2 cellular contexts compared by ENCODE assay signal in genomic region chr21:44296103-44296519, GRCh38.
TF ChIP-seq lines count a peak whose summit lies in the region.

No MANE protein-coding gene starts in this region.

TF ChIP-seq in HEK293, 187 proteins besides CTCF, POLR2A, EP300 and RAD21:
- TF ChIP-seq ZNF302 (tag by site-specific recombination; IDR thresholded peaks at IDR 0.05; ENCODE audit: low read depth): no peak
- TF ChIP-seq ZFHX2 (tag by site-specific recombination; conservative IDR thresholded peaks at IDR 0.05): peak; percentile 98
- TF ChIP-seq GLIS1 (tag by site-specific recombination; IDR thresholded peaks at IDR 0.05): peak; percentile 97
- peak; percentile 98 for TF ChIP-seq EGR2 (tag by site-specific recombination; IDR thresholded peaks at IDR 0.05; ENCODE audit: low read depth)
- TF ChIP-seq ZIC2 (tag by site-specific recombination; IDR thresholded peaks at IDR 0.05): peak; percentile 60
- no peak for TF ChIP-seq MZF1 (tag by site-specific recombination; IDR thresholded peaks at IDR 0.05; ENCODE audit: borderline replicate concordance)
- peak; percentile 17; the same call in 1 of the 2 replicates for TF ChIP-seq PRDM10 (tag by site-specific recombination; IDR thresholded peaks at IDR 0.05)
- peak; percentile 41 for TF ChIP-seq PATZ1 (tag by site-specific recombination; IDR thresholded peaks at IDR 0.05)
- TF ChIP-seq ZBTB8A (tag by site-specific recombination; IDR thresholded peaks at IDR 0.05): no peak
- peak; percentile 57 for TF ChIP-seq GLIS2 (tag by site-specific recombination; IDR thresholded peaks at IDR 0.05)

TF ChIP-seq in GM12878, 131 proteins besides CTCF, POLR2A, EP300 and RAD21:
- TF ChIP-seq NR2F1 (conservative IDR thresholded peaks at IDR 0.05) (peak; percentile 14; the same call in 1 of the 2 replicates), RB1 (IDR thresholded peaks at IDR 0.05; ENCODE audit: borderline replicate concordance) (no peak), SMAD5 (IDR thresholded peaks at IDR 0.05; ENCODE audit: low read depth) (no peak), ZNF217 (IDR thresholded peaks at IDR 0.05) (0 out of 2 replicates have a peak, but pooled peaks have one; percentile 15), GATAD2B (conservative IDR thresholded peaks at IDR 0.05; ENCODE audit: low read depth) (peak; percentile 76), IKZF2 (IDR thresholded peaks at IDR 0.05) (peak; percentile 24; a peak in 2 of 4 replicates), TCF7 (IDR thresholded peaks at IDR 0.05; ENCODE audit: borderline replicate concordance) (no peak), LARP7 (IDR thresholded peaks at IDR 0.05) (0 out of 2 replicates have a peak, but pooled peaks have one; percentile 8), RELB (IDR thresholded peaks at IDR 0.05; ENCODE audit: low read depth) (0 out of 2 replicates have a peak, but pooled peaks have one; percentile 29), BHLHE40 (IDR thresholded peaks at IDR 0.05; ENCODE audit: borderline replicate concordance in 1 of 2, low read depth in 2 of 2, low read length in 1 of 2) (peak in 1 of 2 experiments; percentile 17; a peak in 1 of 4 replicates), ZBED1 (IDR thresholded peaks at IDR 0.05; ENCODE audit: borderline replicate concordance) (no peak), IKZF1 (conservative IDR thresholded peaks at IDR 0.05) (peak; percentile 42)
